Comparison of ENCODE assay signal across 19 cellular contexts in the genomic region with DNA sequence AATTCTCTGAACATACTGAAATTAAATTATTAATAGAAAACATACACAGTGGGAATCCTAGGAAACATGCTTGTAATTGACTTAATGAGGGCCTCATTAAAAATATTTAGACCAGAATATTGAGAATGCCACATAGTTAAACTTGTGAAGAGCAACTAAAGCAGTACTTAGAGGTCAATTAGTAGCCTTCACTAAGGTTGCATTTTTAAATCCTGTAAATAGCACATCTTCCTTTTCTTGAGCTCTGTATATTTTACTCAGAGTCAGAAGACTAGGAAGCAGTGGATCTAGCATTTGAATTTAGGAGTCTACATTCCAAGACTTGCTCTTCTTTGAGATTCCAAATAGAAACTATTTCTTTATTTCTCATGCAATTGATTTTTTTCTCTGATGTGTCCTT. TPM values are rescaled to one million over a fixed set of nuclear protein-coding genes. Genes with fewer than 3 reads are reported as not detected.
DNase-seq lines count a peak whose midpoint lies in the region; ATAC-seq, FAIRE-seq and TF ChIP-seq lines count a peak whose summit lies in the region.
"Had no signal": no experiment of that assay in that cellular context is flagged by ENCODE, and none has a peak within 500 bp of the region (broad histone marks: within the 10 kb centered on the region; RNA-seq: fewer than 3 reads in every experiment).

No MANE protein-coding gene starts in this region.

- no peak for ATAC-seq in HepG2
- no peak for ATAC-seq in right lobe of liver
- no peak for ATAC-seq in HG02840 (IDR thresholded peaks at IDR 0.05; ENCODE audit: low FRiP score, unreplicated experiment)
- no peak for ATAC-seq in GM19395 (IDR thresholded peaks at IDR 0.05; ENCODE audit: unreplicated experiment)

- H3K27ac ChIP-seq in HepG2 (ENCODE audit: extremely low read length, insufficient read depth, low read length) (no peak overlapping the region), right lobe of liver (no peak overlapping the region), HEK293 (ENCODE audit: extremely low read depth, low read depth, low read length) (no peak overlapping the region), VCaP (peak overlapping the region; percentile 54)
- H3K27ac ChIP-seq: GM23248 had no signal

- no peak for TF ChIP-seq RAD21 in HepG2 (CRISPR knock-in tag; IDR thresholded peaks at IDR 0.05)

- no peak for FAIRE-seq in HepG2 (lab: Jason Lieb, UNC)
- FAIRE-seq: GM12892 had no signal

- DNase-seq in HepG2 (ENCODE audit: low spot score) = no peak
- DNase-seq in right lobe of liver = no peak
- no peak for DNase-seq in NCI-H1436 (lab: John Stamatoyannopoulos, UW)
- DNase-seq: 8988T; C1 segment of cervical spinal cord; Calu3; CD4-positive, alpha-beta memory T cell; COR-L47; DMS53; DMS79 treated with DMSO at 0.1 percent for 48 hours; GF-D8; GM23248; H7; HCEC 1CT had no signal

- no peak overlapping the region for H3K9ac ChIP-seq in HepG2 (ENCODE audit: insufficient read depth, low read depth, low read length)
- H3K9ac ChIP-seq: GM23248 had no signal

- peaks cover 2% of the 10 kb centered on the region for H3K79me2 ChIP-seq in HepG2 (ENCODE audit: insufficient read depth, low read length)

- CTCF ChIA-PET in HepG2 (lab: Yijun Ruan, JAX; ENCODE audit: low intra/inter-chr PET ratio, low total read pairs) = no interaction called here
- CTCF ChIA-PET in HEK293 (lab: Yijun Ruan, JAX) = no interaction called here

- H3K9me3 ChIP-seq in HepG2 (ENCODE audit: low read length) = no peaks in the 10 kb centered on the region; the same call in 1 of the 2 replicates
- H3K9me3 ChIP-seq in right lobe of liver = no peaks in the 10 kb centered on the region
- H3K9me3 ChIP-seq in HEK293 (ENCODE audit: control insufficient read depth, insufficient read depth, low read depth, low read length) = no peaks in the 10 kb centered on the region

- in situ Hi-C loops in HepG2 (cut with HindIII; ENCODE audit: extremely low pct_ligation_motif_present, low pct_unique_long_range_greater_than_20kb) = no loop called here

- H3K36me3 ChIP-seq in HepG2 (replicated peaks in 1 of 2; ENCODE audit: control insufficient read depth in 1 of 2, insufficient read depth in 2 of 2, low read length in 2 of 2) (peaks cover 25 to 83% of the 10 kb centered on the region in 2 experiments), right lobe of liver (peaks cover 0 to 11% (median 6%) of the 10 kb centered on the region in 4 donors), HEK293 (ENCODE audit: control insufficient read depth in 2 of 2, insufficient read depth in 1 of 2, low read length in 2 of 2) (peaks cover 56 to 70% of the 10 kb centered on the region in 2 experiments)

- no peak overlapping the region for H3K4me2 ChIP-seq in HepG2 (ENCODE audit: low read depth, low read length)

- intact Hi-C loops in HepG2 (cut with micrococcal nuclease; ENCODE audit: unreplicated experiment) (no loop called here), right lobe of liver (cut with DNase I) (no loop called here)

- TF ChIP-seq CTCF in HepG2 (CRISPR knock-in tag; IDR thresholded peaks at IDR 0.05) (no peak), right lobe of liver (IDR thresholded peaks at IDR 0.05) (no peak), HEK293 (tag by site-specific recombination; IDR thresholded peaks at IDR 0.05) (no peak), VCaP (conservative IDR thresholded peaks at IDR 0.05) (no peak)

- no peak overlapping the region for H2AFZ ChIP-seq in HepG2 (ENCODE audit: low read length)
- H2AFZ ChIP-seq: GM23248 had no signal

- no peak for TF ChIP-seq EP300 in HepG2 (IDR thresholded peaks at IDR 0.05; ENCODE audit: low read depth in 2 of 2, low read length in 2 of 2)
- no peak for TF ChIP-seq EP300 in HepG2 (CRISPR knock-in tag; IDR thresholded peaks at IDR 0.05; ENCODE audit: borderline replicate concordance)

- TF ChIP-seq POLR2A in HepG2 (IDR thresholded peaks at IDR 0.05; ENCODE audit: insufficient read depth in 1 of 2, low read depth in 2 of 2, low read length in 2 of 2) = no peak
- TF ChIP-seq POLR2A in right lobe of liver (IDR thresholded peaks at IDR 0.05) = no peak

- POLR2A ChIA-PET in HepG2 (lab: Yijun Ruan, JAX) (no interaction called here), HEK293 (lab: Yijun Ruan, JAX) (no interaction called here)

- peaks cover 11% of the 10 kb centered on the region for H3K4me1 ChIP-seq in HepG2 (ENCODE audit: insufficient read depth, low read length)
- peaks cover 0 to 47% (median 20%) of the 10 kb centered on the region in 4 donors for H3K4me1 ChIP-seq in right lobe of liver
- H3K4me1 ChIP-seq in HEK293 (ENCODE audit: control insufficient read depth, insufficient read depth, low read length) = no peaks in the 10 kb centered on the region

- H3K4me3 ChIP-seq in HepG2 (replicated peaks in 1 of 3; ENCODE audit: insufficient read depth in 1 of 3, low read depth in 2 of 3, low read length in 3 of 3) = no peak overlapping the region
- H3K4me3 ChIP-seq in right lobe of liver = no peak overlapping the region
- H3K4me3 ChIP-seq in HEK293 (ENCODE audit: low read depth, low read length) = no peak overlapping the region
- H3K4me3 ChIP-seq: GM23248 had no signal

- BruUV-seq in HepG2 (replicated peaks; lab: Mats Ljungman, UMichigan) = no TSS peak

- H3K27me3 ChIP-seq in HepG2 (ENCODE audit: control insufficient read depth in 1 of 2, insufficient read depth in 2 of 2, low read length in 2 of 2) = no peaks in the 10 kb centered on the region
- no peaks in the 10 kb centered on the region for H3K27me3 ChIP-seq in right lobe of liver

- peaks cover 4% of the 10 kb centered on the region for H4K20me1 ChIP-seq in HepG2 (ENCODE audit: insufficient read depth, low read length)

TF ChIP-seq in HepG2, 621 proteins besides CTCF, POLR2A, EP300 and RAD21:
- TF ChIP-seq ZFP90 (CRISPR knock-in tag; IDR thresholded peaks at IDR 0.05; ENCODE audit: borderline replicate concordance) (peak; percentile 99), CAMTA2 (CRISPR knock-in tag; IDR thresholded peaks at IDR 0.05; ENCODE audit: borderline replicate concordance) (no peak)

TF ChIP-seq in HEK293, 187 proteins besides CTCF, POLR2A, EP300 and RAD21:
- TF ChIP-seq SETDB1 (IDR thresholded peaks at IDR 0.05; ENCODE audit: insufficient read length, low read length) (peak; percentile 65), ZNF184 (tag by site-specific recombination; IDR thresholded peaks at IDR 0.05) (no peak), ZNF146 (tag by site-specific recombination; IDR thresholded peaks at IDR 0.05) (no peak), ZNF654 (tag by site-specific recombination; IDR thresholded peaks at IDR 0.05; ENCODE audit: low read depth) (no peak)
- TF ChIP-seq, protein P1, sequence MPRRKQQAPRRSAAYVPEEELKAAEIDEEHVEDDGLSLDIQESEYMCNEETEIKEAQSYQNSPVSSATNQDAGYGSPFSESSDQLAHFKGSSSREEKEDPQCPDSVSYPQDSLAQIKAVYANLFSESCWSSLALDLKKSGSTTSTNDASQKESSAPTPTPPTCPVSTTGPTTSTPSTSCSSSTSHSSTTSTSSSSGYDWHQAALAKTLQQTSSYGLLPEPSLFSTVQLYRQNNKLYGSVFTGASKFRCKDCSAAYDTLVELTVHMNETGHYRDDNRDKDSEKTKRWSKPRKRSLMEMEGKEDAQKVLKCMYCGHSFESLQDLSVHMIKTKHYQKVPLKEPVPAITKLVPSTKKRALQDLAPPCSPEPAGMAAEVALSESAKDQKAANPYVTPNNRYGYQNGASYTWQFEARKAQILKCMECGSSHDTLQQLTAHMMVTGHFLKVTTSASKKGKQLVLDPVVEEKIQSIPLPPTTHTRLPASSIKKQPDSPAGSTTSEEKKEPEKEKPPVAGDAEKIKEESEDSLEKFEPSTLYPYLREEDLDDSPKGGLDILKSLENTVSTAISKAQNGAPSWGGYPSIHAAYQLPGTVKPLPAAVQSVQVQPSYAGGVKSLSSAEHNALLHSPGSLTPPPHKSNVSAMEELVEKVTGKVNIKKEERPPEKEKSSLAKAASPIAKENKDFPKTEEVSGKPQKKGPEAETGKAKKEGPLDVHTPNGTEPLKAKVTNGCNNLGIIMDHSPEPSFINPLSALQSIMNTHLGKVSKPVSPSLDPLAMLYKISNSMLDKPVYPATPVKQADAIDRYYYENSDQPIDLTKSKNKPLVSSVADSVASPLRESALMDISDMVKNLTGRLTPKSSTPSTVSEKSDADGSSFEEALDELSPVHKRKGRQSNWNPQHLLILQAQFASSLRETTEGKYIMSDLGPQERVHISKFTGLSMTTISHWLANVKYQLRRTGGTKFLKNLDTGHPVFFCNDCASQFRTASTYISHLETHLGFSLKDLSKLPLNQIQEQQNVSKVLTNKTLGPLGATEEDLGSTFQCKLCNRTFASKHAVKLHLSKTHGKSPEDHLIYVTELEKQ (tag by site-specific recombination; IDR thresholded peaks at IDR 0.05; ENCODE audit: borderline replicate concordance) = no peak

RNA-seq across cellular contexts. Expression of gene GTF2I, which starts 56.0 kb away (rescaled TPM):
- total RNA-seq in HepG2 (2016; rRNA removed; fragmentation: Illumina TruSeq; extraction: Trizol) = 120 and 125 TPM in 2 replicates
- 37.3 and 58.3 TPM in 2 replicates for total RNA-seq in HepG2 (2016; cell fraction: cytosol; rRNA removed; fragmentation: Illumina TruSeq; extraction: Trizol; ENCODE audit: low read depth)
- total RNA-seq in HepG2 (2016; cell fraction: insoluble cytoplasmic fraction; rRNA removed; fragmentation: Illumina TruSeq; extraction: Trizol) = 103 and 117 TPM in 2 replicates
- total RNA-seq in HepG2 (2016; cell fraction: membrane; rRNA removed; fragmentation: Illumina TruSeq; extraction: Trizol) = 54.3 and 54.7 TPM in 2 replicates
- 134 and 149 TPM in 2 replicates for total RNA-seq in HepG2 (2016; cell fraction: nucleus; rRNA removed; fragmentation: Illumina TruSeq; extraction: Trizol)
- polyA plus RNA-seq in HepG2 (2011; rRNA removed) = 53.1 and 74.6 TPM in 2 replicates
- 16.3 and 16.6 TPM in 2 replicates for polyA plus RNA-seq in HepG2 (2011; cell fraction: cytosol; rRNA removed)
- polyA plus RNA-seq in HepG2 (2011; cell fraction: nucleus; rRNA removed) = 287 and 329 TPM in 2 replicates
- 103 and 123 TPM in 2 replicates for polyA plus RNA-seq in HepG2 (2012)
- 4.7 and 5.5 TPM in 2 replicates for polyA plus RNA-seq in HepG2 (2016; cell fraction: cytosol; fragmentation: Illumina TruSeq; extraction: Trizol; ENCODE audit: low read depth)
- polyA plus RNA-seq in HepG2 (2016; cell fraction: insoluble cytoplasmic fraction; fragmentation: Illumina TruSeq; extraction: Trizol; ENCODE audit: low read depth) = 82.1 and 105 TPM in 2 replicates
- 9.2 and 14.0 TPM in 2 replicates for polyA plus RNA-seq in HepG2 (2016; cell fraction: membrane; fragmentation: Illumina TruSeq; extraction: Trizol; ENCODE audit: low read depth)
- 246 and 264 TPM in 2 replicates for polyA plus RNA-seq in HepG2 (2016; cell fraction: nucleus; fragmentation: Illumina TruSeq; extraction: Trizol; ENCODE audit: insufficient read depth, low read depth)
- 39.7 and 41.1 TPM in 2 replicates for polyA minus RNA-seq in HepG2 (2011; rRNA and poly(A)+ RNA removed; ENCODE audit: low replicate concordance)
- polyA minus RNA-seq in HepG2 (2011; cell fraction: cytosol; rRNA and poly(A)+ RNA removed) = 41.3 and 45.4 TPM in 2 replicates
- polyA minus RNA-seq in HepG2 (2011; cell fraction: nucleus; rRNA and poly(A)+ RNA removed) = 206 and 208 TPM in 2 replicates
- total RNA-seq in right lobe of liver = 100 to 1,000 TPM in 2 of 6 experiments, 10 to 100 TPM in 4; 59.0 to 116 (median 90.9) TPM

Comparison
In these comparisons a context has a peak if more than half of its experiments do, and no peak if none do; other contexts are left out.
1. Of the 63 proteins assayed by ChIP-seq in both HepG2 and HEK293: peak only in HepG2: none; only in HEK293: SETDB1; in both: none; in neither: 62.